20 cellular contexts compared by ENCODE assay signal in genomic region chr1:198391666-198392065, GRCh38.
DNase-seq lines count a peak whose midpoint lies in the region; ATAC-seq and TF ChIP-seq lines count a peak whose summit lies in the region.
"Had no signal": no experiment of that assay in that cellular context is flagged by ENCODE, and none has a peak within 500 bp of the region (broad histone marks: within the 10 kb centered on the region; RNA-seq: fewer than 3 reads in every experiment).

No MANE protein-coding gene starts in this region.

- H3K4me3 Mint-ChIP-seq in GM23338 (no peak overlapping the region), neural progenitor cell (no peak overlapping the region), T-helper 17 cell (no peak overlapping the region)
- H3K4me3 Mint-ChIP-seq in stimulated activated effector memory CD8-positive, alpha-beta T cell treated with anti-CD3 and anti-CD28 coated beads, Interleukin-12 subunit alpha, Interleukin-12 subunit beta, amount 100 ng/mL, for 72 hours = no peak overlapping the region
- H3K4me3 Mint-ChIP-seq: CD4-positive, CD25-positive, alpha-beta regulatory T cell; CD8-positive, alpha-beta memory T cell; H9 had no signal

- ATAC-seq in GM23338 = no peak
- ATAC-seq in GM19324 (IDR thresholded peaks at IDR 0.05; ENCODE audit: low FRiP score, unreplicated experiment) = no peak
- no peak for ATAC-seq in stimulated activated effector memory CD8-positive, alpha-beta T cell treated with anti-CD3 and anti-CD28 coated beads, Interleukin-12 subunit alpha, Interleukin-12 subunit beta, amount 100 ng/mL, for 72 hours
- ATAC-seq in T-helper 17 cell = no peak
- ATAC-seq: GM12878 had no signal

- TF ChIP-seq CTCF in GM23338 (conservative IDR thresholded peaks at IDR 0.05; ENCODE audit: low read depth in 2 of 2) = no peak
- no peak for TF ChIP-seq CTCF in WERI-Rb-1 (IDR thresholded peaks at IDR 0.05; ENCODE audit: low read depth, low read length)
- TF ChIP-seq CTCF in neural progenitor cell (IDR thresholded peaks at IDR 0.05) = no peak

- H3K27me3 Mint-ChIP-seq in GM23338 (ENCODE audit: insufficient read depth, low read depth, poor library complexity) (peaks cover 2% of the 10 kb centered on the region), neural progenitor cell (ENCODE audit: insufficient read depth, low read depth) (peaks cover 3% of the 10 kb centered on the region), T-helper 17 cell (peaks cover 5% of the 10 kb centered on the region)

- H4K20me1 ChIP-seq in GM23338 (replicated peaks; ENCODE audit: insufficient read depth) (no peaks in the 10 kb centered on the region), neural progenitor cell (ENCODE audit: low read depth) (no peaks in the 10 kb centered on the region)

- no peaks in the 10 kb centered on the region for H3K27me3 ChIP-seq in GM23338 (ENCODE audit: insufficient read depth)
- H3K27me3 ChIP-seq in WERI-Rb-1 (ENCODE audit: insufficient read depth, low read depth, severe bottlenecking) = no peaks in the 10 kb centered on the region
- H3K27me3 ChIP-seq in neural progenitor cell = no peaks in the 10 kb centered on the region
- H3K27me3 ChIP-seq: BE2C had no signal

- no peaks in the 10 kb centered on the region for H3K36me3 ChIP-seq in GM23338 (ENCODE audit: insufficient read depth)
- no peaks in the 10 kb centered on the region for H3K36me3 ChIP-seq in WERI-Rb-1
- no peaks in the 10 kb centered on the region for H3K36me3 ChIP-seq in neural progenitor cell
- H3K36me3 ChIP-seq: BE2C had no signal

- no peaks in the 10 kb centered on the region for H3K9me2 ChIP-seq in GM23338 (ENCODE audit: insufficient read depth)

- H3K4me3 ChIP-seq in GM23338 (no peak overlapping the region), WERI-Rb-1 (ENCODE audit: low read depth, low read length) (no peak overlapping the region), neural progenitor cell (no peak overlapping the region)
- H3K4me3 ChIP-seq: GM12878 had no signal

- H3K36me3 Mint-ChIP-seq in GM23338 (ENCODE audit: low read depth) (no peaks in the 10 kb centered on the region), neural progenitor cell (no peaks in the 10 kb centered on the region), T-helper 17 cell (ENCODE audit: low read depth) (peaks cover 2% of the 10 kb centered on the region)
- H3K36me3 Mint-ChIP-seq in stimulated activated effector memory CD8-positive, alpha-beta T cell treated with anti-CD3 and anti-CD28 coated beads, Interleukin-12 subunit alpha, Interleukin-12 subunit beta, amount 100 ng/mL, for 72 hours = no peaks in the 10 kb centered on the region
- H3K36me3 Mint-ChIP-seq: CD4-positive, CD25-positive, alpha-beta regulatory T cell had no signal

- H3K79me2 ChIP-seq in GM23338 (replicated peaks; ENCODE audit: insufficient read depth) (no peaks in the 10 kb centered on the region), neural progenitor cell (ENCODE audit: low read depth) (no peaks in the 10 kb centered on the region)

- no peak overlapping the region for H3K27ac Mint-ChIP-seq in GM23338
- no peak overlapping the region for H3K27ac Mint-ChIP-seq in neural progenitor cell
- no peak overlapping the region for H3K27ac Mint-ChIP-seq in stimulated activated effector memory CD8-positive, alpha-beta T cell treated with anti-CD3 and anti-CD28 coated beads, Interleukin-12 subunit alpha, Interleukin-12 subunit beta, amount 100 ng/mL, for 72 hours
- no peak overlapping the region for H3K27ac Mint-ChIP-seq in T-helper 17 cell
- H3K27ac Mint-ChIP-seq: CD4-positive, CD25-positive, alpha-beta regulatory T cell had no signal

- DNase-seq in GM23338 (ENCODE audit: low spot score) (no peak), NCI-H2227 (lab: John Stamatoyannopoulos, UW; ENCODE audit: unreplicated experiment) (peak; percentile 74), WERI-Rb-1 (peak; percentile 64), neural progenitor cell (ENCODE audit: low spot score) (no peak), KBM-7 (no peak), T-helper 17 cell (no peak)
- no peak for DNase-seq in stimulated activated effector memory CD8-positive, alpha-beta T cell treated with anti-CD3 and anti-CD28 coated beads, Interleukin-12 subunit alpha, Interleukin-12 subunit beta, amount 100 ng/mL, for 72 hours (ENCODE audit: low spot score in 2 of 2)
- DNase-seq: ACHN; BE2C; C1 segment of cervical spinal cord; CD4-positive, CD25-positive, alpha-beta regulatory T cell; CD8-positive, alpha-beta memory T cell; COR-L47; DMS 273 treated with DMSO at 0.1 percent for 48 hours; DMS53; DND-41; EL; H9 had no signal

- H3K4me2 ChIP-seq in GM23338 (no peak overlapping the region), neural progenitor cell (no peak overlapping the region)

- no peaks in the 10 kb centered on the region for H3K9me3 ChIP-seq in WERI-Rb-1 (ENCODE audit: severe bottlenecking)
- H3K9me3 ChIP-seq in neural progenitor cell (ENCODE audit: low read depth) = no peaks in the 10 kb centered on the region
- no peaks in the 10 kb centered on the region for H3K9me3 ChIP-seq in T-helper 17 cell (ENCODE audit: control insufficient read depth, low read length, poor library complexity, severe bottlenecking)
- H3K9me3 ChIP-seq: BE2C had no signal

- H2AFZ ChIP-seq in GM23338 (peak overlapping the region; percentile 64; the same call in 1 of the 2 replicates), neural progenitor cell (replicated peaks) (peak overlapping the region; percentile 61)

- H3K27ac ChIP-seq in GM23338 (ENCODE audit: low read depth) (no peak overlapping the region), WERI-Rb-1 (no peak overlapping the region), neural progenitor cell (no peak overlapping the region)

- H3K4me1 Mint-ChIP-seq in GM23338 = peaks cover 9% of the 10 kb centered on the region; the same call in 2 of the 3 replicates
- H3K4me1 Mint-ChIP-seq in neural progenitor cell = peaks cover 22% of the 10 kb centered on the region
- H3K4me1 Mint-ChIP-seq in stimulated activated effector memory CD8-positive, alpha-beta T cell treated with anti-CD3 and anti-CD28 coated beads, Interleukin-12 subunit alpha, Interleukin-12 subunit beta, amount 100 ng/mL, for 72 hours = no peaks in the 10 kb centered on the region
- H3K4me1 Mint-ChIP-seq in T-helper 17 cell = peaks cover 2% of the 10 kb centered on the region

- H3F3A ChIP-seq in GM23338 (replicated peaks; ENCODE audit: low read depth) = no peaks in the 10 kb centered on the region
- no peaks in the 10 kb centered on the region for H3F3A ChIP-seq in neural progenitor cell (ENCODE audit: low read depth)

- peaks cover 5% of the 10 kb centered on the region for H3K4me1 ChIP-seq in GM23338 (ENCODE audit: insufficient read depth)
- H3K4me1 ChIP-seq in neural progenitor cell = no peaks in the 10 kb centered on the region
- H3K4me1 ChIP-seq: BE2C had no signal

- no peaks in the 10 kb centered on the region for H3K9me3 Mint-ChIP-seq in GM23338
- H3K9me3 Mint-ChIP-seq in neural progenitor cell = no peaks in the 10 kb centered on the region
- H3K9me3 Mint-ChIP-seq in stimulated activated effector memory CD8-positive, alpha-beta T cell treated with anti-CD3 and anti-CD28 coated beads, Interleukin-12 subunit alpha, Interleukin-12 subunit beta, amount 100 ng/mL, for 72 hours = no peaks in the 10 kb centered on the region
- H3K9me3 Mint-ChIP-seq: CD8-positive, alpha-beta memory T cell; H9 had no signal

- in situ Hi-C loops in KBM-7 (cut with MboI; ENCODE audit: low pct_unique_long_range_greater_than_20kb, low sequenced_read_pairs) = no loop called here

- H3K9ac ChIP-seq in neural progenitor cell = no peak overlapping the region

TF ChIP-seq in GM23338, 12 proteins besides CTCF, POLR2A, EP300 and RAD21:
- no peak for TF ChIP-seq CREB1 (CRISPR knock-in tag; IDR thresholded peaks at IDR 0.05; ENCODE audit: low read depth)
- no peak for TF ChIP-seq POLR2AphosphoS5 (IDR thresholded peaks at IDR 0.05; ENCODE audit: low read depth)
- TF ChIP-seq STAT1 (IDR thresholded peaks at IDR 0.05; ENCODE audit: unreplicated experiment) = no peak
- TF ChIP-seq ZNF331 (CRISPR knock-in tag; IDR thresholded peaks at IDR 0.05; ENCODE audit: low read depth) = no peak

Comparison
In these comparisons a context has a peak if more than half of its experiments do, and no peak if none do; other contexts are left out.
1. DNase-seq: peak in NCI-H2227 (single experiment) and WERI-Rb-1 (single experiment); none in GM23338 (single experiment), neural progenitor cell (single experiment), KBM-7 (single experiment), stimulated activated effector memory CD8-positive, alpha-beta T cell treated with anti-CD3 and anti-CD28 coated beads, Interleukin-12 subunit alpha, Interleukin-12 subunit beta, amount 100 ng/mL, for 72 hours (0 of 2) and T-helper 17 cell (0 of 3).